ENCODE assay signal across 15 cellular contexts in genomic region chr11:74755395-74755995, GRCh38. TPM values are rescaled to one million over a fixed set of nuclear protein-coding genes. Genes with fewer than 3 reads are reported as not detected.
DNase-seq lines count a peak whose midpoint lies in the region; ATAC-seq and TF ChIP-seq lines count a peak whose summit lies in the region.
"Had no signal": no experiment of that assay in that cellular context is flagged by ENCODE, and none has a peak within 500 bp of the region (broad histone marks: within the 10 kb centered on the region; RNA-seq: fewer than 3 reads in every experiment).

No MANE protein-coding gene starts in this region.

- no peak overlapping the region for H3K4me3 ChIP-seq in fibroblast of mammary gland (ENCODE audit: control insufficient read depth, low read depth, low read length)
- H3K4me3 ChIP-seq in retinal pigment epithelial cell (ENCODE audit: low read length): peak overlapping the region; percentile 1
- H3K4me3 ChIP-seq: transverse colon had no signal

- peaks cover 11% of the 10 kb centered on the region for H3K36me3 Mint-ChIP-seq in activated CD4-positive, alpha-beta T cell treated with anti-CD3 and anti-CD28 coated beads for 36 hours (ENCODE audit: low read depth)
- H3K36me3 Mint-ChIP-seq in activated CD4-positive, alpha-beta T cell treated with anti-CD3 and anti-CD28 coated beads, Interleukin-2, amount 10 ng/mL, durations not matched to agents 7 days and 5 days (ENCODE audit: low read depth): peaks cover 8% of the 10 kb centered on the region
- H3K36me3 Mint-ChIP-seq in WTC11: peaks cover 5% of the 10 kb centered on the region
- H3K36me3 Mint-ChIP-seq: IgD-negative memory B cell had no signal

- peak; percentile 70 for ATAC-seq in activated CD4-positive, alpha-beta T cell treated with anti-CD3 and anti-CD28 coated beads for 36 hours
- peak; percentile 94 for ATAC-seq in WTC11
- no peak for ATAC-seq in GM18907 (IDR thresholded peaks at IDR 0.05; ENCODE audit: unreplicated experiment)
- ATAC-seq in HG02938 (IDR thresholded peaks at IDR 0.05; ENCODE audit: unreplicated experiment): no peak

- H3K27me3 Mint-ChIP-seq in activated CD4-positive, alpha-beta T cell treated with anti-CD3 and anti-CD28 coated beads for 36 hours: no peaks in the 10 kb centered on the region
- no peaks in the 10 kb centered on the region for H3K27me3 Mint-ChIP-seq in activated CD4-positive, alpha-beta T cell treated with anti-CD3 and anti-CD28 coated beads, Interleukin-2, amount 10 ng/mL, durations not matched to agents 7 days and 5 days
- H3K27me3 Mint-ChIP-seq in WTC11 (ENCODE audit: low read depth): no peaks in the 10 kb centered on the region
- H3K27me3 Mint-ChIP-seq: activated naive CD8-positive, alpha-beta T cell treated with anti-CD3 and anti-CD28 coated beads, Interleukin-2, amount 10 ng/mL, durations not matched to agents 7 days and 5 days; IgD-negative memory B cell; naive B cell had no signal

- H3K9me3 Mint-ChIP-seq in activated CD4-positive, alpha-beta T cell treated with anti-CD3 and anti-CD28 coated beads for 36 hours (ENCODE audit: low read depth): peaks cover 4% of the 10 kb centered on the region
- peaks cover 4% of the 10 kb centered on the region for H3K9me3 Mint-ChIP-seq in activated CD4-positive, alpha-beta T cell treated with anti-CD3 and anti-CD28 coated beads, Interleukin-2, amount 10 ng/mL, durations not matched to agents 7 days and 5 days
- H3K9me3 Mint-ChIP-seq in WTC11: peaks cover 5% of the 10 kb centered on the region
- H3K9me3 Mint-ChIP-seq: activated naive CD8-positive, alpha-beta T cell treated with anti-CD3 and anti-CD28 coated beads, Interleukin-2, amount 10 ng/mL, durations not matched to agents 7 days and 5 days had no signal

- H3K27ac Mint-ChIP-seq in activated CD4-positive, alpha-beta T cell treated with anti-CD3 and anti-CD28 coated beads for 36 hours: peak overlapping the region; percentile 34
- H3K27ac Mint-ChIP-seq in activated CD4-positive, alpha-beta T cell treated with anti-CD3 and anti-CD28 coated beads, Interleukin-2, amount 10 ng/mL, durations not matched to agents 7 days and 5 days: no peak overlapping the region
- H3K27ac Mint-ChIP-seq in WTC11: peak overlapping the region; percentile 50
- H3K27ac Mint-ChIP-seq: activated naive CD8-positive, alpha-beta T cell treated with anti-CD3 and anti-CD28 coated beads, Interleukin-2, amount 10 ng/mL, durations not matched to agents 7 days and 5 days; IgD-negative memory B cell; T-helper 2 cell treated with Interferon-gamma antibody and Interleukin-4, amounts not matched to agents 5 μg/mL and 100 μg/mL, for 36 hours had no signal

- H3K4me3 Mint-ChIP-seq in activated CD4-positive, alpha-beta T cell treated with anti-CD3 and anti-CD28 coated beads for 36 hours: no peak overlapping the region
- no peak overlapping the region for H3K4me3 Mint-ChIP-seq in activated CD4-positive, alpha-beta T cell treated with anti-CD3 and anti-CD28 coated beads, Interleukin-2, amount 10 ng/mL, durations not matched to agents 7 days and 5 days
- H3K4me3 Mint-ChIP-seq in WTC11: peak overlapping the region; percentile 10; the same call in 1 of the 2 replicates
- H3K4me3 Mint-ChIP-seq: activated naive CD8-positive, alpha-beta T cell treated with anti-CD3 and anti-CD28 coated beads, Interleukin-2, amount 10 ng/mL, durations not matched to agents 7 days and 5 days; naive B cell; T-helper 2 cell treated with Interferon-gamma antibody and Interleukin-4, amounts not matched to agents 5 μg/mL and 100 μg/mL, for 36 hours had no signal

- POLR2A ChIA-PET in activated CD4-positive, alpha-beta T cell treated with anti-CD3 and anti-CD28 coated beads for 36 hours (lab: Charles Lee): interaction anchor here (0.6 kb wide), 1 partner anchor 10 kb away, joined by 4 read pairs; no protein-coding TSS in a partner anchor
- POLR2A ChIA-PET in activated CD4-positive, alpha-beta T cell treated with anti-CD3 and anti-CD28 coated beads, Interleukin-2, amount 10 ng/mL, durations not matched to agents 7 days and 5 days (lab: Charles Lee): no interaction called here
- POLR2A ChIA-PET in WTC11 (lab: Charles Lee): interaction anchor here (0.6 to 0.7 kb wide), 2 partner anchors 605 to 648 kb away, joined by 3 to 4 read pairs; no protein-coding TSS in a partner anchor

- DNase-seq in activated CD4-positive, alpha-beta T cell treated with anti-CD3 and anti-CD28 coated beads for 36 hours: no peak
- DNase-seq in activated CD4-positive, alpha-beta T cell treated with anti-CD3 and anti-CD28 coated beads, Interleukin-2, amount 10 ng/mL, durations not matched to agents 7 days and 5 days: no peak
- no peak for DNase-seq in WTC11 (ENCODE audit: low spot score)
- DNase-seq in fibroblast of mammary gland (ENCODE audit: low read depth): peak; percentile 27
- no peak for DNase-seq in retinal pigment epithelial cell (ENCODE audit: low read depth)
- DNase-seq in HuH-7 (ENCODE audit: low spot score): no peak
- DNase-seq: activated naive CD8-positive, alpha-beta T cell treated with anti-CD3 and anti-CD28 coated beads, Interleukin-2, amount 10 ng/mL, durations not matched to agents 7 days and 5 days; effector memory CD4-positive, alpha-beta T cell; naive B cell; transverse colon had no signal

- peaks cover 33% of the 10 kb centered on the region for H3K4me1 Mint-ChIP-seq in activated CD4-positive, alpha-beta T cell treated with anti-CD3 and anti-CD28 coated beads for 36 hours
- H3K4me1 Mint-ChIP-seq in activated CD4-positive, alpha-beta T cell treated with anti-CD3 and anti-CD28 coated beads, Interleukin-2, amount 10 ng/mL, durations not matched to agents 7 days and 5 days: peaks cover 11% of the 10 kb centered on the region
- peaks cover 32% of the 10 kb centered on the region for H3K4me1 Mint-ChIP-seq in WTC11

- intact Hi-C loops in activated CD4-positive, alpha-beta T cell treated with anti-CD3 and anti-CD28 coated beads for 36 hours (cut with DNase I, micrococcal nuclease): no loop called here

- no peak for TF ChIP-seq CTCF in WTC11 (IDR thresholded peaks at IDR 0.05)
- no peak for TF ChIP-seq CTCF in fibroblast of mammary gland (conservative IDR thresholded peaks at IDR 0.05; ENCODE audit: control insufficient read depth, insufficient read depth, low read depth, low read length)
- no peak for TF ChIP-seq CTCF in retinal pigment epithelial cell (conservative IDR thresholded peaks at IDR 0.05; ENCODE audit: low read depth, low read length)

- CTCF ChIA-PET in activated CD4-positive, alpha-beta T cell treated with anti-CD3 and anti-CD28 coated beads for 36 hours (lab: Charles Lee): interaction anchor here (0.8 to 2.0 kb wide), 2 partner anchors 16 to 17 kb away, joined by 3 to 6 read pairs; no protein-coding TSS in a partner anchor
- CTCF ChIA-PET in activated CD4-positive, alpha-beta T cell treated with anti-CD3 and anti-CD28 coated beads, Interleukin-2, amount 10 ng/mL, durations not matched to agents 7 days and 5 days (lab: Charles Lee): interaction anchor here (0.7 kb wide), 1 partner anchor 572 kb away, joined by 3 read pairs; no protein-coding TSS in a partner anchor
- CTCF ChIA-PET in WTC11 (lab: Charles Lee): interaction anchor here (0.6 to 1.0 kb wide), 2 partner anchors 16 to 53 kb away, joined by 3 read pairs; no protein-coding TSS in a partner anchor

TF ChIP-seq in WTC11, 78 proteins besides CTCF, POLR2A, EP300 and RAD21:
- TF ChIP-seq MLX (CRISPR knock-in tag; IDR thresholded peaks at IDR 0.05): no peak
- TF ChIP-seq SMAD4 (CRISPR knock-in tag; IDR thresholded peaks at IDR 0.05): no peak

RNA-seq across cellular contexts. Expression of gene RNF169, which starts 6.8 kb away (rescaled TPM):
- total RNA-seq in activated CD4-positive, alpha-beta T cell treated with anti-CD3 and anti-CD28 coated beads for 36 hours: 10 to 100 TPM; 15.3 to 16.0 TPM
- total RNA-seq in activated CD4-positive, alpha-beta T cell treated with anti-CD3 and anti-CD28 coated beads, Interleukin-2, amount 10 ng/mL, durations not matched to agents 7 days and 5 days: 10 to 100 TPM; 16.4 to 17.4 TPM
- total RNA-seq in WTC11 (2021): 11.0 to 13.6 TPM (median 11.2 TPM) in 3 replicates

RNA-seq across cellular contexts. Expression of gene CHRDL2, which starts 24.3 kb away (rescaled TPM):
- total RNA-seq in activated CD4-positive, alpha-beta T cell treated with anti-CD3 and anti-CD28 coated beads for 36 hours: not detected
- not detected for total RNA-seq in activated CD4-positive, alpha-beta T cell treated with anti-CD3 and anti-CD28 coated beads, Interleukin-2, amount 10 ng/mL, durations not matched to agents 7 days and 5 days
- total RNA-seq in WTC11 (2021): 0.25 to 0.55 TPM (median 0.37 TPM) in 3 replicates
- total RNA-seq: activated naive CD8-positive, alpha-beta T cell treated with anti-CD3 and anti-CD28 coated beads, Interleukin-2, amount 10 ng/mL, durations not matched to agents 7 days and 5 days; OCI-LY7 had no signal

Comparison
In these comparisons a context has a peak if more than half of its experiments do, and no peak if none do; other contexts are left out.
1. ATAC-seq: peak in activated CD4-positive, alpha-beta T cell treated with anti-CD3 and anti-CD28 coated beads for 36 hours (single experiment) and WTC11 (single experiment); none in GM18907 (single experiment) and HG02938 (single experiment).